In genomic region chr3:114809668-114810413, GRCh38 we compare ENCODE assay signal across 9 cellular contexts.
DNase-seq lines count a peak whose midpoint lies in the region; ATAC-seq and TF ChIP-seq lines count a peak whose summit lies in the region.
"Had no signal": no experiment of that assay in that cellular context is flagged by ENCODE, and none has a peak within 500 bp of the region (broad histone marks: within the 10 kb centered on the region; RNA-seq: fewer than 3 reads in every experiment).

No MANE protein-coding gene starts in this region.

- ATAC-seq in HG03025 (IDR thresholded peaks at IDR 0.05; ENCODE audit: low FRiP score, unreplicated experiment), result peak; percentile 100

- no peak overlapping the region for H3K27ac Mint-ChIP-seq in activated naive CD4-positive, alpha-beta T cell treated with anti-CD3 and anti-CD28 coated beads, Interleukin-2, amount 50 U/mL, for 24 hours
- no peak overlapping the region for H3K27ac Mint-ChIP-seq in activated naive CD4-positive, alpha-beta T cell treated with anti-CD3 and anti-CD28 coated beads, Interleukin-2, amount 10 ng/mL, durations not matched to agents 7 days and 5 days

- H3K27me3 ChIP-seq in dorsolateral prefrontal cortex, result no peaks in the 10 kb centered on the region

- H3K4me3 ChIP-seq in dorsolateral prefrontal cortex, result no peak overlapping the region
- H3K4me3 ChIP-seq: skin epidermis had no signal

- H3K9me3 Mint-ChIP-seq in activated naive CD4-positive, alpha-beta T cell treated with anti-CD3 and anti-CD28 coated beads, Interleukin-2, amount 50 U/mL, for 24 hours, result no peaks in the 10 kb centered on the region
- peaks cover 3% of the 10 kb centered on the region for H3K9me3 Mint-ChIP-seq in activated naive CD4-positive, alpha-beta T cell treated with anti-CD3 and anti-CD28 coated beads, Interleukin-2, amount 10 ng/mL, durations not matched to agents 7 days and 5 days

- CTCF ChIA-PET in activated naive CD4-positive, alpha-beta T cell treated with anti-CD3 and anti-CD28 coated beads, Interleukin-2, amount 10 ng/mL, durations not matched to agents 7 days and 5 days (lab: Charles Lee), result no interaction called here

- no peak for DNase-seq in activated naive CD4-positive, alpha-beta T cell treated with anti-CD3 and anti-CD28 coated beads, Interleukin-2, amount 10 ng/mL, durations not matched to agents 7 days and 5 days
- peak; percentile 15 for DNase-seq in amniotic epithelial cell (ENCODE audit: low read depth)
- peak; percentile 22 for DNase-seq in stromal cell of bone marrow (ENCODE audit: low read depth)
- DNase-seq in dorsolateral prefrontal cortex, result no peak
- no peak for DNase-seq in stimulated activated naive CD4-positive, alpha-beta T cell treated with Interleukin-2 at 50 U/mL for 16 hours (lab: John Stamatoyannopoulos, UW)
- no peak for DNase-seq in COLO829 (ENCODE audit: low spot score)

- peaks cover 20% of the 10 kb centered on the region for H3K36me3 Mint-ChIP-seq in activated naive CD4-positive, alpha-beta T cell treated with anti-CD3 and anti-CD28 coated beads, Interleukin-2, amount 50 U/mL, for 24 hours
- H3K36me3 Mint-ChIP-seq in activated naive CD4-positive, alpha-beta T cell treated with anti-CD3 and anti-CD28 coated beads, Interleukin-2, amount 10 ng/mL, durations not matched to agents 7 days and 5 days, result peaks cover 6% of the 10 kb centered on the region

- peak overlapping the region; percentile 15 for H3K4me3 Mint-ChIP-seq in activated naive CD4-positive, alpha-beta T cell treated with anti-CD3 and anti-CD28 coated beads, Interleukin-2, amount 50 U/mL, for 24 hours
- H3K4me3 Mint-ChIP-seq in activated naive CD4-positive, alpha-beta T cell treated with anti-CD3 and anti-CD28 coated beads, Interleukin-2, amount 10 ng/mL, durations not matched to agents 7 days and 5 days, result no peak overlapping the region

- H3K4me1 Mint-ChIP-seq in activated naive CD4-positive, alpha-beta T cell treated with anti-CD3 and anti-CD28 coated beads, Interleukin-2, amount 50 U/mL, for 24 hours, result peaks cover 18% of the 10 kb centered on the region
- H3K4me1 Mint-ChIP-seq in activated naive CD4-positive, alpha-beta T cell treated with anti-CD3 and anti-CD28 coated beads, Interleukin-2, amount 10 ng/mL, durations not matched to agents 7 days and 5 days, result peaks cover 3% of the 10 kb centered on the region

- intact Hi-C loops in dorsolateral prefrontal cortex (cut with DNase I), result loop anchor here in 1 of 2 donors (10.0 kb wide), 1 partner anchor 55 kb away; no protein-coding TSS in a partner anchor

- no peak overlapping the region for H3K27ac ChIP-seq in dorsolateral prefrontal cortex
- H3K27ac ChIP-seq: skin epidermis had no signal

- no peak for TF ChIP-seq CTCF in dorsolateral prefrontal cortex (IDR thresholded peaks at IDR 0.05 in 54 of 56, conservative IDR thresholded peaks at IDR 0.05 in 2 of 56; ENCODE audit: low read depth in 1 of 56, partially characterized antibody in 56 of 56)

- no peaks in the 10 kb centered on the region for H3K27me3 Mint-ChIP-seq in activated naive CD4-positive, alpha-beta T cell treated with anti-CD3 and anti-CD28 coated beads, Interleukin-2, amount 50 U/mL, for 24 hours
- H3K27me3 Mint-ChIP-seq in activated naive CD4-positive, alpha-beta T cell treated with anti-CD3 and anti-CD28 coated beads, Interleukin-2, amount 10 ng/mL, durations not matched to agents 7 days and 5 days, result no peaks in the 10 kb centered on the region

Comparison
In these comparisons a context has a peak if more than half of its experiments do, and no peak if none do; other contexts are left out.
1. DNase-seq: peak in amniotic epithelial cell (single experiment) and stromal cell of bone marrow (single experiment); none in activated naive CD4-positive, alpha-beta T cell treated with anti-CD3 and anti-CD28 coated beads, Interleukin-2, amount 10 ng/mL, durations not matched to agents 7 days and 5 days (single experiment), dorsolateral prefrontal cortex (0 of 10), stimulated activated naive CD4-positive, alpha-beta T cell treated with Interleukin-2 at 50 U/mL for 16 hours (single experiment) and COLO829 (single experiment).